24 cellular contexts compared by ENCODE assay signal in the genomic region with DNA sequence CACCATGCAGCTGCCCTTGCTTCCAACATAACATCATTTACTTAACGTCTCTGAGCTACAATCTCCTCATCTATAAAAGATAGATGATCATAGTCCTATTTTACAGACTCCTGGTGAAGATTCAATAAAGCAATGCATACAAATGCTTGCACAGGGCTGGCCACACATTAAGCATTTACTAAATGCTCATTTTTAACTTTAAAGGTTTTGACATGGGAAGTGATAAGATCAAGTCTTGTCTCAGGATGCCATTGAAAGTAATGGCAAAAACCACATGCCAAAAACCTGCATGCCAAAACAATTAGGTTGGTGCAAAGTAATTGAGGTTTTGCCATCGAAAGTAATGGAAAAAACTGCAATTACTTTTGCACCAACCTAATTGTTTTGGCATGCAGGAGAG.
"Had no signal": no experiment of that assay in that cellular context is flagged by ENCODE, and none has a peak within 500 bp of the region (broad histone marks: within the 10 kb centered on the region; RNA-seq: fewer than 3 reads in every experiment).

No MANE protein-coding gene starts in this region.

- ATAC-seq: effector memory CD8-positive, alpha-beta T cell; gastroesophageal sphincter; heart left ventricle; left cardiac atrium; naive thymus-derived CD8-positive, alpha-beta T cell; stimulated activated memory B cell treated with anti-CD40 and anti-IgM and Interleukin-4, amounts not matched to agents 10 μg/mL and 1 μg/mL and 100 μg/mL, for 72 hours had no signal

- H3K27ac Mint-ChIP-seq: dendritic cell treated with granulocyte-macrophage colony-stimulating factor and Interleukin-4, amounts not matched to agents 40 ng/mL and 50 ng/mL, for 4 days; effector memory CD8-positive, alpha-beta T cell; naive thymus-derived CD8-positive, alpha-beta T cell; nephron progenitor cell; stimulated activated memory B cell treated with anti-CD40 and anti-IgM and Interleukin-4, amounts not matched to agents 10 μg/mL and 1 μg/mL and 100 μg/mL, for 72 hours; stimulated activated naive CD8-positive, alpha-beta T cell treated with anti-CD3 and anti-CD28 coated beads, Interleukin-15, Interleukin-2, amounts not matched to agents 100 ng/mL and 50 ng/mL, for 24 hours had no signal

- H3K27ac ChIP-seq: colonic mucosa, foreskin keratinocyte, gastroesophageal sphincter, heart left ventricle, left lung, prostate gland, sigmoid colon, thoracic aorta, tibial nerve, upper lobe of left lung had no signal

- H3K4me1 ChIP-seq: colonic mucosa, gastroesophageal sphincter, left lung, prostate gland, sigmoid colon, tibial nerve, upper lobe of left lung had no signal

- H3K4me3 ChIP-seq: colonic mucosa, gastroesophageal sphincter, heart left ventricle, hepatocyte, left lung, prostate gland, sigmoid colon, thoracic aorta, tibial nerve, upper lobe of left lung had no signal

- H3K9me3 ChIP-seq: colonic mucosa, gastroesophageal sphincter, heart left ventricle, left lung, prostate gland, sigmoid colon, thoracic aorta, tibial nerve, upper lobe of left lung had no signal

- H3K4me2 ChIP-seq: hepatocyte had no signal

- H3K36me3 Mint-ChIP-seq: naive thymus-derived CD8-positive, alpha-beta T cell; stimulated activated memory B cell treated with anti-CD40 and anti-IgM and Interleukin-4, amounts not matched to agents 10 μg/mL and 1 μg/mL and 100 μg/mL, for 72 hours had no signal

- H2AFZ ChIP-seq: hepatocyte had no signal

- H3K36me3 ChIP-seq: colonic mucosa, gastroesophageal sphincter, heart left ventricle, left lung, prostate gland, sigmoid colon, thoracic aorta, tibial nerve, upper lobe of left lung had no signal

- FAIRE-seq: endometrium, urothelium cell line had no signal

- H3K4me3 Mint-ChIP-seq: dendritic cell treated with granulocyte-macrophage colony-stimulating factor and Interleukin-4, amounts not matched to agents 40 ng/mL and 50 ng/mL, for 4 days; effector memory CD8-positive, alpha-beta T cell; naive thymus-derived CD8-positive, alpha-beta T cell; nephron progenitor cell; stimulated activated memory B cell treated with anti-CD40 and anti-IgM and Interleukin-4, amounts not matched to agents 10 μg/mL and 1 μg/mL and 100 μg/mL, for 72 hours; stimulated activated naive CD8-positive, alpha-beta T cell treated with anti-CD3 and anti-CD28 coated beads, Interleukin-15, Interleukin-2, amounts not matched to agents 100 ng/mL and 50 ng/mL, for 24 hours had no signal

- H3K9me3 Mint-ChIP-seq: dendritic cell treated with granulocyte-macrophage colony-stimulating factor and Interleukin-4, amounts not matched to agents 40 ng/mL and 50 ng/mL, for 4 days; effector memory CD8-positive, alpha-beta T cell; nephron progenitor cell had no signal

- H3K27me3 ChIP-seq: colonic mucosa, gastroesophageal sphincter, heart left ventricle, hepatocyte, left lung, sigmoid colon, tibial nerve, upper lobe of left lung had no signal

- DNase-seq: colonic mucosa; effector memory CD8-positive, alpha-beta T cell; foreskin keratinocyte; heart left ventricle; left cardiac atrium; left lung; naive thymus-derived CD8-positive, alpha-beta T cell; nephron progenitor cell; nucleus accumbens; right cardiac atrium; sigmoid colon; stimulated activated CD4-positive, alpha-beta T cell treated with anti-CD3 and anti-CD28 coated beads, Interleukin-2, amount 100 ng/mL, for 24 hours; stimulated activated CD4-positive, alpha-beta T cell treated with anti-CD3 and anti-CD28 coated beads, Interleukin-4, amount 100 ng/mL, for 4 hours; upper lobe of left lung had no signal

- H3K79me2 ChIP-seq: hepatocyte had no signal

- H3K4me1 Mint-ChIP-seq: nephron progenitor cell had no signal
